Comparison of ENCODE assay signal across 17 cellular contexts in the genomic region with DNA sequence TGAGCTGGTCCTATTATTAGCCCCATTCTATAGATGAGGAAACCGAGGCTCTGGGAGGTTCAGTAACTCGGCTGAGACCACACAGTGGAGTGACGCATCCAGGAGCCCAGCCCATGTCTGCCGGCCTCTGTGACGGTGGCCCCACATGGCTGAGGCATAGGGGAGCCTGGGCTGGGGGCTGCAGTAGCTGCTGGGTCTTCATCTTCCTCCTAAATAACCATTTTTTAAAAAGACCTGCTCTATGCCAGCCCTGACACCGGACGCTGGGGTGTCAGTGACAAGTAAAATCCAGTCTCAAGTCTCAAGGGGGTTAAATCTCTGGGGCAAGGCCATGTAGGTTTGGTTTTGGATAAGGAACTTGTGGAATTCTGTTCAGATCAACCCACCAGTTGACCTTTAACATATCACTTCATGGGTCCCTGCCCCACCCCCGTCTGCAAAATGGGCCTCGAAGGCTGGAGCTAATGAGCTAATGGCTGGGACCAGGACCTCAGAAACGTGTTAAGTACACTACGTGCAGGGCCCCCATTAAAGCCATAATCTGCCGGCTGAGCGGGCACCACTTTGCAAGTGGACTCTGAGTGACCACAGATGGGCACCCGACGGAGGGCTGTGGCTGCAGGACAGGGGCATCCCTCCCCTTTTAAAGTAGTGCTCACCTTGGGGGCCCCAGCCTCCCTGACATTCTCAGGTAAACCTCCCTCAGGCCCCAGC.
DNase-seq lines count a peak whose midpoint lies in the region; ATAC-seq, FAIRE-seq and TF ChIP-seq lines count a peak whose summit lies in the region.
"Had no signal": no experiment of that assay in that cellular context is flagged by ENCODE, and none has a peak within 500 bp of the region (broad histone marks: within the 10 kb centered on the region; RNA-seq: fewer than 3 reads in every experiment).

No MANE protein-coding gene starts in this region.

- no peak for TF ChIP-seq RAD21 in K562 (CRISPR knock-in tag; conservative IDR thresholded peaks at IDR 0.05 in 1 of 2, IDR thresholded peaks at IDR 0.05 in 1 of 2)

- H2AFZ ChIP-seq in K562 (ENCODE audit: low read depth, low read length): no peak overlapping the region
- H2AFZ ChIP-seq: neural progenitor cell had no signal

- POLR2A ChIA-PET in K562 (lab: Yijun Ruan, JAX): interaction anchor here (0.6 to 1.7 kb wide), 6 partner anchors 11 to 162 kb away, joined by 3 to 5 read pairs (median 4); no protein-coding TSS in a partner anchor

- H3K9me3 ChIP-seq in left ventricle myocardium inferior (replicated peaks): no peaks in the 10 kb centered on the region
- H3K9me3 ChIP-seq in K562 (replicated peaks; ENCODE audit: control insufficient read depth, insufficient read depth, low read depth, low read length): no peaks in the 10 kb centered on the region
- no peaks in the 10 kb centered on the region for H3K9me3 ChIP-seq in uterus
- H3K9me3 ChIP-seq: breast epithelium had no signal

- no peaks in the 10 kb centered on the region for H3K9me3 Mint-ChIP-seq in nephron progenitor cell
- H3K9me3 Mint-ChIP-seq: activated T-helper 1 cell treated with anti-CD3 and anti-CD28 coated beads, Interleukin-12 subunit alpha, Interleukin-12 subunit beta, Interleukin-2, Interleukin-4 antibody, amounts not matched to agents 30 ng/mL and 10 ng/mL and 1 ng/mL, durations not matched to agents 14 hours and 24 hours and 36 hours; CD8-positive, alpha-beta memory T cell; dendritic cell treated with granulocyte-macrophage colony-stimulating factor and Interleukin-4, amounts not matched to agents 40 ng/mL and 50 ng/mL, for 4 days; mesothelial cell of epicardium; neural progenitor cell had no signal

- peaks cover 87% of the 10 kb centered on the region for H3K27me3 Mint-ChIP-seq in nephron progenitor cell (ENCODE audit: low read depth, poor library complexity)

- H3K9me1 ChIP-seq in K562 (ENCODE audit: control insufficient read depth, insufficient read depth, low read length): no peaks in the 10 kb centered on the region

- FAIRE-seq in K562 (lab: Jason Lieb, UNC) (no peak), GM12892 (lab: Jason Lieb, UNC) (no peak)

- no peaks in the 10 kb centered on the region for H3K36me3 Mint-ChIP-seq in nephron progenitor cell (ENCODE audit: low read depth)
- H3K36me3 Mint-ChIP-seq: CD8-positive, alpha-beta memory T cell; mesothelial cell of epicardium; neural progenitor cell had no signal

- H3K4me1 ChIP-seq in left ventricle myocardium inferior (peaks cover 23% of the 10 kb centered on the region), K562 (replicated peaks in 1 of 2; ENCODE audit: control insufficient read depth in 2 of 2, insufficient read depth in 2 of 2, low read length in 2 of 2) (no peaks in the 10 kb centered on the region), uterus (no peaks in the 10 kb centered on the region)

- CTCF ChIA-PET in K562 (lab: Yijun Ruan, JAX; ENCODE audit: low intra/inter-chr PET ratio): no interaction called here

- H3K79me2 ChIP-seq in K562 (ENCODE audit: control insufficient read depth, insufficient read depth, low read length): no peaks in the 10 kb centered on the region

- under 1% methylated on average over 15 of the region's 15 CpGs for WGBS in K562 (ENCODE audit: insufficient coverage, low coverage, missing lambda C conversion rate)

- BruUV-seq in K562 (replicated peaks; lab: Mats Ljungman, UMichigan): no TSS peak

- in situ Hi-C loops in K562 (cut with MboI): no loop called here

- TF ChIP-seq CTCF in left ventricle myocardium inferior (IDR thresholded peaks at IDR 0.05; ENCODE audit: borderline replicate concordance): no peak
- TF ChIP-seq CTCF in K562 (IDR thresholded peaks at IDR 0.05 in 2 of 3, conservative IDR thresholded peaks at IDR 0.05 in 1 of 3; ENCODE audit: insufficient read depth in 2 of 3, low read depth in 1 of 3, low read length in 3 of 3): no peak
- no peak for TF ChIP-seq CTCF in nephron progenitor cell (IDR thresholded peaks at IDR 0.05)
- no peak for TF ChIP-seq CTCF in uterus (IDR thresholded peaks at IDR 0.05)

- DNase-seq in left ventricle myocardium superior (peak; percentile 15), left ventricle myocardium inferior (no peak), K562 (ENCODE audit: extremely low read depth in 1 of 4, low spot score in 3 of 4) (no peak), nephron progenitor cell (peak; percentile 10), uterus (no peak), GM12892 (ENCODE audit: insufficient read length) (no peak)
- DNase-seq: activated CD8-positive, alpha-beta T cell treated with anti-CD3 and anti-CD28 coated beads, Interleukin-2, amount 10 ng/mL, durations not matched to agents 7 days and 5 days; CD8-positive, alpha-beta memory T cell; NCI-H2029; T-helper 17 cell had no signal

- H3K4me3 ChIP-seq in left ventricle myocardium inferior (no peak overlapping the region), K562 (no peak overlapping the region), uterus (no peak overlapping the region)
- H3K4me3 ChIP-seq: breast epithelium, neural progenitor cell had no signal

- no peak overlapping the region for H3K27ac ChIP-seq in left ventricle myocardium inferior (replicated peaks)
- no peak overlapping the region for H3K27ac ChIP-seq in K562 (ENCODE audit: extremely low read depth, low read depth, low read length)
- no peak overlapping the region for H3K27ac ChIP-seq in uterus
- H3K27ac ChIP-seq: breast epithelium, foreskin keratinocyte, neural progenitor cell had no signal

- TF ChIP-seq POLR2A in K562 (conservative IDR thresholded peaks at IDR 0.05) (no peak), uterus (IDR thresholded peaks at IDR 0.05) (no peak), GM12892 (IDR thresholded peaks at IDR 0.05; ENCODE audit: low read depth, low read length) (no peak)

- H3K4me2 ChIP-seq in K562 (ENCODE audit: insufficient read depth, low read length): no peak overlapping the region

- no peak for TF ChIP-seq EP300 in K562 (IDR thresholded peaks at IDR 0.05; ENCODE audit: low read length)

- peaks cover 65% of the 10 kb centered on the region for H3K4me1 Mint-ChIP-seq in nephron progenitor cell
- H3K4me1 Mint-ChIP-seq: CD8-positive, alpha-beta memory T cell had no signal

- intact Hi-C loops in left ventricle myocardium superior (cut with micrococcal nuclease) (no loop called here), left ventricle myocardium inferior (cut with micrococcal nuclease) (no loop called here), K562 (cut with micrococcal nuclease) (no loop called here), uterus (cut with DNase I; ENCODE audit: low total_unique reads) (no loop called here)

- no peak overlapping the region for H3K27ac Mint-ChIP-seq in nephron progenitor cell
- H3K27ac Mint-ChIP-seq: activated CD8-positive, alpha-beta T cell treated with anti-CD3 and anti-CD28 coated beads, Interleukin-2, amount 10 ng/mL, durations not matched to agents 7 days and 5 days; activated T-helper 1 cell treated with anti-CD3 and anti-CD28 coated beads, Interleukin-12 subunit alpha, Interleukin-12 subunit beta, Interleukin-2, Interleukin-4 antibody, amounts not matched to agents 30 ng/mL and 10 ng/mL and 1 ng/mL, durations not matched to agents 14 hours and 24 hours and 36 hours; CD8-positive, alpha-beta memory T cell; dendritic cell treated with granulocyte-macrophage colony-stimulating factor and Interleukin-4, amounts not matched to agents 40 ng/mL and 50 ng/mL, for 4 days; mesothelial cell of epicardium had no signal

- H3K27me3 ChIP-seq in left ventricle myocardium inferior (ENCODE audit: low read depth): peaks cover 12% of the 10 kb centered on the region
- H3K27me3 ChIP-seq in K562 (ENCODE audit: control insufficient read depth in 2 of 2, insufficient read depth in 2 of 2, low read length in 2 of 2): peaks cover 34 to 84% of the 10 kb centered on the region in 2 experiments
- no peaks in the 10 kb centered on the region for H3K27me3 ChIP-seq in uterus
- H3K27me3 ChIP-seq: breast epithelium, neural progenitor cell had no signal

- no peak for ATAC-seq in left ventricle myocardium superior
- ATAC-seq in K562: no peak
- no peak for ATAC-seq in GM19467 (IDR thresholded peaks at IDR 0.05; ENCODE audit: unreplicated experiment)
- ATAC-seq: activated CD8-positive, alpha-beta T cell treated with anti-CD3 and anti-CD28 coated beads, Interleukin-2, amount 10 ng/mL, durations not matched to agents 7 days and 5 days; T-helper 17 cell had no signal

- peaks cover 40% of the 10 kb centered on the region for H4K20me1 ChIP-seq in K562 (replicated peaks; ENCODE audit: control insufficient read depth, insufficient read depth, low read length)

- no peak overlapping the region for H3K9ac ChIP-seq in K562 (ENCODE audit: insufficient read depth in 1 of 2, low read depth in 2 of 2, low read length in 2 of 2)
- H3K9ac ChIP-seq: neural progenitor cell had no signal

- no peak overlapping the region for H3K4me3 Mint-ChIP-seq in nephron progenitor cell
- H3K4me3 Mint-ChIP-seq: activated CD8-positive, alpha-beta T cell treated with anti-CD3 and anti-CD28 coated beads, Interleukin-2, amount 10 ng/mL, durations not matched to agents 7 days and 5 days; activated T-helper 1 cell treated with anti-CD3 and anti-CD28 coated beads, Interleukin-12 subunit alpha, Interleukin-12 subunit beta, Interleukin-2, Interleukin-4 antibody, amounts not matched to agents 30 ng/mL and 10 ng/mL and 1 ng/mL, durations not matched to agents 14 hours and 24 hours and 36 hours; CD8-positive, alpha-beta memory T cell; dendritic cell treated with granulocyte-macrophage colony-stimulating factor and Interleukin-4, amounts not matched to agents 40 ng/mL and 50 ng/mL, for 4 days; mesothelial cell of epicardium; neural progenitor cell; T-helper 17 cell had no signal

- H3K36me3 ChIP-seq in left ventricle myocardium inferior: no peaks in the 10 kb centered on the region
- H3K36me3 ChIP-seq in K562 (ENCODE audit: control insufficient read depth, insufficient read depth, low read length): no peaks in the 10 kb centered on the region
- no peaks in the 10 kb centered on the region for H3K36me3 ChIP-seq in uterus
- H3K36me3 ChIP-seq: breast epithelium, neural progenitor cell had no signal

TF ChIP-seq in K562, 482 proteins besides CTCF, POLR2A, EP300 and RAD21:
- TF ChIP-seq TAF1 (IDR thresholded peaks at IDR 0.05; ENCODE audit: control insufficient read depth, extremely low read depth, insufficient read depth, low read length, severe bottlenecking): no peak
- no peak for TF ChIP-seq NFRKB (IDR thresholded peaks at IDR 0.05; ENCODE audit: low read depth)
- peak; percentile 65 for TF ChIP-seq RBM25 (IDR thresholded peaks at IDR 0.05; ENCODE audit: low read depth, low read length, severe bottlenecking)

Comparison
In these comparisons a context has a peak if more than half of its experiments do, and no peak if none do; other contexts are left out.
1. DNase-seq: peak in left ventricle myocardium superior (single experiment) and nephron progenitor cell (single experiment); none in left ventricle myocardium inferior (single experiment), K562 (0 of 4), uterus (0 of 2) and GM12892 (single experiment).